8 cellular contexts compared by ENCODE assay signal in genomic region chr7:33932832-33933468, GRCh38. TPM values are rescaled to one million over a fixed set of nuclear protein-coding genes. Genes with fewer than 3 reads are reported as not detected.
DNase-seq lines count a peak whose midpoint lies in the region; ATAC-seq and TF ChIP-seq lines count a peak whose summit lies in the region.

No MANE protein-coding gene starts in this region.

- H3K9ac ChIP-seq in OCI-LY3 (ENCODE audit: low read length), result no peak overlapping the region

- no peaks in the 10 kb centered on the region for H3K36me3 Mint-ChIP-seq in CD8-positive, alpha-beta memory T cell
- no peaks in the 10 kb centered on the region for H3K36me3 Mint-ChIP-seq in natural killer cell treated with Interleukin-12 subunit alpha and Interleukin-12 subunit beta and Interleukin-15 and Interleukin-18, amount 100 ng/mL, for 72 hours
- H3K36me3 Mint-ChIP-seq in stimulated activated naive B cell treated with anti-CD40 and anti-IgM and Interleukin-4, amounts not matched to agents 10 μg/mL and 1 μg/mL and 100 μg/mL, for 72 hours, result no peaks in the 10 kb centered on the region

- no peaks in the 10 kb centered on the region for H3K4me1 ChIP-seq in CD8-positive, alpha-beta memory T cell (ENCODE audit: insufficient read depth, low read length)
- H3K4me1 ChIP-seq in OCI-LY3 (ENCODE audit: low read length), result no peaks in the 10 kb centered on the region

- H3K4me2 ChIP-seq in OCI-LY3 (ENCODE audit: low read length), result peak overlapping the region; percentile 47

- POLR2A ChIA-PET in CD8-positive, alpha-beta memory T cell (lab: Charles Lee), result no interaction called here

- peaks cover 0 to 5% (median 4%) of the 10 kb centered on the region in 3 donors for H3K4me1 Mint-ChIP-seq in CD8-positive, alpha-beta memory T cell
- no peaks in the 10 kb centered on the region for H3K4me1 Mint-ChIP-seq in natural killer cell treated with Interleukin-12 subunit alpha and Interleukin-12 subunit beta and Interleukin-15 and Interleukin-18, amount 100 ng/mL, for 72 hours (ENCODE audit: low read depth in 2 of 2)
- H3K4me1 Mint-ChIP-seq in stimulated activated naive B cell treated with anti-CD40 and anti-IgM and Interleukin-4, amounts not matched to agents 10 μg/mL and 1 μg/mL and 100 μg/mL, for 72 hours, result no peaks in the 10 kb centered on the region

- H3K9me3 ChIP-seq in CD8-positive, alpha-beta memory T cell (ENCODE audit: low read length), result no peaks in the 10 kb centered on the region
- H3K9me3 ChIP-seq in OCI-LY3 (ENCODE audit: insufficient read depth, low read length), result no peaks in the 10 kb centered on the region

- no peaks in the 10 kb centered on the region for H3K79me2 ChIP-seq in OCI-LY3 (ENCODE audit: low read length)

- no peak overlapping the region for H3K4me3 Mint-ChIP-seq in CD8-positive, alpha-beta memory T cell
- H3K4me3 Mint-ChIP-seq in natural killer cell treated with Interleukin-12 subunit alpha and Interleukin-12 subunit beta and Interleukin-15 and Interleukin-18, amount 100 ng/mL, for 72 hours, result no peak overlapping the region
- no peak overlapping the region for H3K4me3 Mint-ChIP-seq in stimulated activated naive B cell treated with anti-CD40 and anti-IgM and Interleukin-4, amounts not matched to agents 10 μg/mL and 1 μg/mL and 100 μg/mL, for 72 hours

- peak; percentile 78 for ATAC-seq in GM19463 (IDR thresholded peaks at IDR 0.05; ENCODE audit: unreplicated experiment)
- peak; percentile 69 to 70 for ATAC-seq in natural killer cell treated with Interleukin-12 subunit alpha and Interleukin-12 subunit beta and Interleukin-15 and Interleukin-18, amount 100 ng/mL, for 72 hours
- ATAC-seq in stimulated activated naive B cell treated with anti-CD40 and anti-IgM and Interleukin-4, amounts not matched to agents 10 μg/mL and 1 μg/mL and 100 μg/mL, for 72 hours (replicated peaks), result peak; percentile 40 to 42

- CTCF ChIA-PET in CD8-positive, alpha-beta memory T cell (lab: Charles Lee), result interaction anchor here (0.6 to 2.1 kb wide), 14 partner anchors 9 to 824 kb away, joined by 3 to 16 read pairs (median 3); no protein-coding TSS in a partner anchor

- H3K9me3 Mint-ChIP-seq in CD8-positive, alpha-beta memory T cell, result no peaks in the 10 kb centered on the region
- H3K9me3 Mint-ChIP-seq in natural killer cell treated with Interleukin-12 subunit alpha and Interleukin-12 subunit beta and Interleukin-15 and Interleukin-18, amount 100 ng/mL, for 72 hours, result no peaks in the 10 kb centered on the region
- H3K9me3 Mint-ChIP-seq in stimulated activated naive B cell treated with anti-CD40 and anti-IgM and Interleukin-4, amounts not matched to agents 10 μg/mL and 1 μg/mL and 100 μg/mL, for 72 hours, result no peaks in the 10 kb centered on the region

- no peaks in the 10 kb centered on the region for H3K36me3 ChIP-seq in CD8-positive, alpha-beta memory T cell (ENCODE audit: insufficient read depth, low read length)
- H3K36me3 ChIP-seq in OCI-LY3 (replicated peaks; ENCODE audit: low read depth, low read length), result no peaks in the 10 kb centered on the region

- H3K27ac Mint-ChIP-seq in CD8-positive, alpha-beta memory T cell, result no peak overlapping the region
- no peak overlapping the region for H3K27ac Mint-ChIP-seq in natural killer cell treated with Interleukin-12 subunit alpha and Interleukin-12 subunit beta and Interleukin-15 and Interleukin-18, amount 100 ng/mL, for 72 hours
- H3K27ac Mint-ChIP-seq in stimulated activated naive B cell treated with anti-CD40 and anti-IgM and Interleukin-4, amounts not matched to agents 10 μg/mL and 1 μg/mL and 100 μg/mL, for 72 hours, result no peak overlapping the region

- TF ChIP-seq CTCF in OCI-LY3 (IDR thresholded peaks at IDR 0.05; ENCODE audit: low read depth, low read length), result peak; percentile 86

- no peak overlapping the region for H3K27ac ChIP-seq in CD8-positive, alpha-beta memory T cell (ENCODE audit: low read depth, low read length)
- no peak overlapping the region for H3K27ac ChIP-seq in OCI-LY3 (ENCODE audit: low read length)

- DNase-seq in CD8-positive, alpha-beta memory T cell, result peak; percentile 29 to 65 (median 35)
- DNase-seq in HUDEP-2 (lab: John Stamatoyannopoulos, UW; ENCODE audit: unreplicated experiment in 76 of 76) (peak in 67 of 76 experiments; percentile 1 to 74 (median 37)), activated T-cell treated with anti-CD3 and anti-CD28 coated beads for 48 hours (ENCODE audit: low read depth) (peak; percentile 47), fibroblast of gingiva (ENCODE audit: low read depth) (peak; percentile 93)
- no peak for DNase-seq in natural killer cell treated with Interleukin-12 subunit alpha and Interleukin-12 subunit beta and Interleukin-15 and Interleukin-18, amount 100 ng/mL, for 72 hours (ENCODE audit: low spot score)
- peak; percentile 24 for DNase-seq in stimulated activated naive B cell treated with anti-CD40 and anti-IgM and Interleukin-4, amounts not matched to agents 10 μg/mL and 1 μg/mL and 100 μg/mL, for 72 hours

- no peaks in the 10 kb centered on the region for H4K20me1 ChIP-seq in OCI-LY3 (ENCODE audit: insufficient read depth, low read length)

- H3K27me3 Mint-ChIP-seq in CD8-positive, alpha-beta memory T cell, result peaks cover 9 to 26% of the 10 kb centered on the region in 2 donors
- H3K27me3 Mint-ChIP-seq in natural killer cell treated with Interleukin-12 subunit alpha and Interleukin-12 subunit beta and Interleukin-15 and Interleukin-18, amount 100 ng/mL, for 72 hours, result peaks cover 7 to 12% of the 10 kb centered on the region in 2 donors
- peaks cover 6 to 13% of the 10 kb centered on the region in 2 donors for H3K27me3 Mint-ChIP-seq in stimulated activated naive B cell treated with anti-CD40 and anti-IgM and Interleukin-4, amounts not matched to agents 10 μg/mL and 1 μg/mL and 100 μg/mL, for 72 hours

- H3K4me3 ChIP-seq in CD8-positive, alpha-beta memory T cell (ENCODE audit: low read length), result no peak overlapping the region
- no peak overlapping the region for H3K4me3 ChIP-seq in OCI-LY3 (ENCODE audit: low read length)

- H2AFZ ChIP-seq in OCI-LY3 (ENCODE audit: low read depth, low read length), result peak overlapping the region; percentile 91; the same call in 1 of the 2 replicates

- no peaks in the 10 kb centered on the region for H3K27me3 ChIP-seq in CD8-positive, alpha-beta memory T cell (ENCODE audit: insufficient read depth, low read length, poor library complexity, severe bottlenecking)
- peaks cover 7% of the 10 kb centered on the region for H3K27me3 ChIP-seq in OCI-LY3 (ENCODE audit: low read depth, low read length)

RNA-seq across cellular contexts. Expression of gene BMPER, which starts 27.6 kb away (rescaled TPM):
- total RNA-seq in CD8-positive, alpha-beta memory T cell, result not detected
- not detected for polyA plus RNA-seq in CD8-positive, alpha-beta memory T cell
- under 1 TPM in 1 of 2 donors, not detected in 1; 0.31 TPM for total RNA-seq in natural killer cell treated with Interleukin-12 subunit alpha and Interleukin-12 subunit beta and Interleukin-15 and Interleukin-18, amount 100 ng/mL, for 72 hours
